ENCODE assay signal across 8 cellular contexts in genomic region chr17:63700528-63701441, GRCh38. TPM values are rescaled to one million over a fixed set of nuclear protein-coding genes. Genes with fewer than 3 reads are reported as not detected.
DNase-seq lines count a peak whose midpoint lies in the region; ATAC-seq, FAIRE-seq and TF ChIP-seq lines count a peak whose summit lies in the region.

No MANE protein-coding gene starts in this region.

- peaks cover 33% of the 10 kb centered on the region for H3K4me1 ChIP-seq in body of pancreas
- H3K4me1 ChIP-seq in small intestine (ENCODE audit: control insufficient read depth in 2 of 2, insufficient read depth in 1 of 2, low read depth in 1 of 2, low read length in 1 of 2), result no peaks in the 10 kb centered on the region

- no peak for FAIRE-seq in small intestine (lab: Jason Lieb, UNC)

- H3K4me3 ChIP-seq in body of pancreas (no peak overlapping the region), small intestine (ENCODE audit: low read depth in 1 of 2, low read length in 2 of 2) (peak overlapping the region; percentile 38 to 54)

- H3K27me3 ChIP-seq in body of pancreas (no peaks in the 10 kb centered on the region), small intestine (ENCODE audit: control insufficient read depth in 2 of 2, insufficient read depth in 2 of 2, low read length in 2 of 2) (no peaks in the 10 kb centered on the region)

- peak in 1 of 7 experiments; percentile 3 for TF ChIP-seq CTCF in body of pancreas (IDR thresholded peaks at IDR 0.05)

- DNase-seq in COR-L47 (lab: John Stamatoyannopoulos, UW) (peak; percentile 23), T-helper 2 cell (peak in 4 of 5 experiments; percentile 18 to 82 (median 60)), body of pancreas (peak in 3 of 4 donors; percentile 38 to 48 (median 47)), inferior parietal cortex (ENCODE audit: extremely low spot score) (peak; percentile 58), small intestine (no peak), KBM-7 (no peak), NCI-H1048 (lab: John Stamatoyannopoulos, UW) (no peak)

- H3K36me3 ChIP-seq in body of pancreas (replicated peaks in 1 of 2; ENCODE audit: insufficient read depth in 1 of 2, low read depth in 2 of 2) (peaks cover 0 to 1% of the 10 kb centered on the region in 2 donors), small intestine (ENCODE audit: control insufficient read depth in 2 of 2, insufficient read depth in 2 of 2, low read length in 2 of 2) (peaks cover 0 to 2% of the 10 kb centered on the region in 2 donors)

- intact Hi-C loops in body of pancreas (cut with DNase I), result no loop called here

- ATAC-seq in HG02763 (IDR thresholded peaks at IDR 0.05; ENCODE audit: unreplicated experiment), result peak; percentile 16
- peak; percentile 4 for ATAC-seq in body of pancreas

- H3K27ac ChIP-seq in body of pancreas (peak overlapping the region in 2 of 4 donors; percentile 59 to 66), small intestine (ENCODE audit: low read depth in 1 of 2, low read length in 1 of 2) (peak overlapping the region; percentile 65 to 81)

- TF ChIP-seq POLR2A in body of pancreas (IDR thresholded peaks at IDR 0.05), result peak in 1 of 3 donors; percentile 0

- H3K9me3 ChIP-seq in body of pancreas, result no peaks in the 10 kb centered on the region
- H3K9me3 ChIP-seq in small intestine (ENCODE audit: control insufficient read depth, low read depth), result no peaks in the 10 kb centered on the region

- in situ Hi-C loops in KBM-7 (cut with MboI; ENCODE audit: low pct_unique_long_range_greater_than_20kb, low sequenced_read_pairs), result no loop called here

- WGBS in body of pancreas, 2 donors, result 22 to 86% methylated on average over 2 to 70 of the region's 87 CpGs
- WGBS in small intestine, 3 donors, result 8 to 45% (median 24%) methylated on average over 51 to 87 of the region's 87 CpGs

RNA-seq across cellular contexts. Expression of gene LIMD2, which starts 0.9 kb away (rescaled TPM):
- total RNA-seq in body of pancreas, result 1 to 10 TPM; 4.9 to 9.6 TPM
- 10 to 100 TPM in 2 of 3 donors, 1 to 10 TPM in 1; 2.0 to 14.7 (median 11.6) TPM for polyA plus RNA-seq in small intestine

RNA-seq across cellular contexts. Expression of gene STRADA, which starts 40.8 kb away (rescaled TPM):
- total RNA-seq in body of pancreas, result 10 to 100 TPM; 25.4 to 26.7 TPM
- polyA plus RNA-seq in small intestine, result 10 to 100 TPM in 2 of 3 donors, 1 to 10 TPM in 1; 8.1 to 15.0 (median 11.5) TPM

Comparison
In these comparisons a context has a peak if more than half of its experiments do, and no peak if none do; other contexts are left out.
1. DNase-seq: peak in COR-L47 (single experiment), T-helper 2 cell (4 of 5), body of pancreas (3 of 4) and inferior parietal cortex (single experiment); none in small intestine (single experiment), KBM-7 (single experiment) and NCI-H1048 (single experiment).
2. H3K4me3 ChIP-seq: peak in small intestine (2 of 2); none in body of pancreas (0 of 2).